Comparison of ENCODE assay signal across 1 cellular context in genomic region chr15:67943961-67944674, GRCh38.
TF ChIP-seq lines count a peak whose summit lies in the region.

No MANE protein-coding gene starts in this region.

TF ChIP-seq in HepG2, 621 proteins besides CTCF, POLR2A, EP300 and RAD21:
- no peak for TF ChIP-seq MED1 (CRISPR knock-in tag; IDR thresholded peaks at IDR 0.05)
- no peak for TF ChIP-seq ELK4 (CRISPR knock-in tag; IDR thresholded peaks at IDR 0.05; ENCODE audit: borderline replicate concordance)
- no peak for TF ChIP-seq ZNF766 (CRISPR knock-in tag; IDR thresholded peaks at IDR 0.05; ENCODE audit: borderline replicate concordance)
- peak; percentile 41 for TF ChIP-seq ZNF687 (CRISPR knock-in tag; IDR thresholded peaks at IDR 0.05)
